10 cellular contexts compared by ENCODE assay signal in genomic region chr22:38204784-38205183, GRCh38. TPM values are rescaled to one million over a fixed set of nuclear protein-coding genes. Genes with fewer than 3 reads are reported as not detected.
DNase-seq lines count a peak whose midpoint lies in the region; ATAC-seq, FAIRE-seq and TF ChIP-seq lines count a peak whose summit lies in the region.
"Had no signal": no experiment of that assay in that cellular context is flagged by ENCODE, and none has a peak within 500 bp of the region (broad histone marks: within the 10 kb centered on the region; RNA-seq: fewer than 3 reads in every experiment).

No MANE protein-coding gene starts in this region.

- no peak for TF ChIP-seq EP300 in gastroesophageal sphincter (IDR thresholded peaks at IDR 0.05)

- DNase-seq in activated T-cell treated with anti-CD3 and anti-CD28 coated beads, Interleukin-2, amount 50 U/mL, for 72 hours, result no peak
- no peak for DNase-seq in activated T-cell treated with anti-CD3 and anti-CD28 coated beads, Interleukin-2, amount 50 U/mL, for 1 hour
- DNase-seq in UCSD-AML1 (lab: John Stamatoyannopoulos, UW; ENCODE audit: unreplicated experiment) (peak; percentile 37), thyroid gland (no peak), urothelium cell line (ENCODE audit: low spot score) (no peak)
- DNase-seq in effector memory CD4-positive, alpha-beta T cell, result no peak
- DNase-seq: activated CD8-positive, alpha-beta memory T cell treated with anti-CD3 and anti-CD28 coated beads, Interleukin-2, amount 50 U/mL, for 4 hours had no signal

- no peaks in the 10 kb centered on the region for H3K27me3 Mint-ChIP-seq in activated T-cell treated with anti-CD3 and anti-CD28 coated beads, Interleukin-2, amount 50 U/mL, for 72 hours (ENCODE audit: low read depth)

- no peak for FAIRE-seq in urothelium cell line (lab: Jason Lieb, UNC)

- intact Hi-C loops in thyroid gland (cut with DNase I), result loop anchor here (5.0 kb wide), 1 partner anchor 113 kb away; the partner anchor contains the start of gene CSNK1E

- H3K36me3 Mint-ChIP-seq in activated T-cell treated with anti-CD3 and anti-CD28 coated beads, Interleukin-2, amount 50 U/mL, for 72 hours (ENCODE audit: insufficient read depth in 2 of 2), result no peaks in the 10 kb centered on the region

- peaks cover 0 to 43% (median 24%) of the 10 kb centered on the region in 3 donors for H3K4me1 ChIP-seq in gastroesophageal sphincter
- H3K4me1 ChIP-seq in thyroid gland, result peaks cover 10 to 25% of the 10 kb centered on the region in 2 donors
- peaks cover 22% of the 10 kb centered on the region for H3K4me1 ChIP-seq in effector memory CD4-positive, alpha-beta T cell (ENCODE audit: control insufficient read depth, insufficient read depth, low read length, poor library complexity, severe bottlenecking)

- peak overlapping the region in 1 of 2 donors; percentile 1 for H3K4me3 Mint-ChIP-seq in activated T-cell treated with anti-CD3 and anti-CD28 coated beads, Interleukin-2, amount 50 U/mL, for 72 hours

- no peak for TF ChIP-seq POLR2A in gastroesophageal sphincter (IDR thresholded peaks at IDR 0.05)
- TF ChIP-seq POLR2A in thyroid gland (IDR thresholded peaks at IDR 0.05), result no peak

- H3K36me3 ChIP-seq in gastroesophageal sphincter (peaks cover 0 to 8% of the 10 kb centered on the region in 2 donors), thyroid gland (no peaks in the 10 kb centered on the region)
- H3K36me3 ChIP-seq in effector memory CD4-positive, alpha-beta T cell (ENCODE audit: control insufficient read depth, insufficient read depth, low read length), result no peaks in the 10 kb centered on the region

- no peaks in the 10 kb centered on the region for H3K9me3 ChIP-seq in gastroesophageal sphincter
- no peaks in the 10 kb centered on the region for H3K9me3 ChIP-seq in thyroid gland
- H3K9me3 ChIP-seq in effector memory CD4-positive, alpha-beta T cell (ENCODE audit: control insufficient read depth, low read length), result no peaks in the 10 kb centered on the region

- WGBS in gastroesophageal sphincter (ENCODE audit: low coverage in 1 of 2), 2 donors, result 55 to 73% methylated on average over 4 to 7 of the region's 7 CpGs
- 82 to 89% methylated on average over 7 of the region's 7 CpGs for WGBS in thyroid gland, 2 donors

- H3K27ac Mint-ChIP-seq in activated T-cell treated with anti-CD3 and anti-CD28 coated beads, Interleukin-2, amount 50 U/mL, for 72 hours, result peak overlapping the region; percentile 5

- H3K9me3 Mint-ChIP-seq in activated T-cell treated with anti-CD3 and anti-CD28 coated beads, Interleukin-2, amount 50 U/mL, for 72 hours, result no peaks in the 10 kb centered on the region

- peak overlapping the region; percentile 51 to 99 (median 98) for H3K27ac ChIP-seq in gastroesophageal sphincter
- peak overlapping the region; percentile 32 to 100 (median 97) for H3K27ac ChIP-seq in thyroid gland
- no peak overlapping the region for H3K27ac ChIP-seq in effector memory CD4-positive, alpha-beta T cell (ENCODE audit: insufficient read depth, low read length, poor library complexity, severe bottlenecking)
- H3K27ac ChIP-seq: C4-2B had no signal

- TF ChIP-seq CTCF in gastroesophageal sphincter (IDR thresholded peaks at IDR 0.05) (no peak), thyroid gland (IDR thresholded peaks at IDR 0.05) (no peak)

- no peak overlapping the region for H3K4me3 ChIP-seq in gastroesophageal sphincter
- H3K4me3 ChIP-seq in thyroid gland (replicated peaks in 1 of 3), result no peak overlapping the region
- H3K4me3 ChIP-seq in effector memory CD4-positive, alpha-beta T cell (ENCODE audit: insufficient read depth, low read depth, low read length, poor library complexity, severe bottlenecking), result no peak overlapping the region

- ATAC-seq in activated T-cell treated with anti-CD3 and anti-CD28 coated beads, Interleukin-2, amount 50 U/mL, for 72 hours (replicated peaks in 1 of 2), result no peak
- ATAC-seq in gastroesophageal sphincter, result no peak
- ATAC-seq in GM21381 (IDR thresholded peaks at IDR 0.05; ENCODE audit: unreplicated experiment), result no peak

- peaks cover 40% of the 10 kb centered on the region for H3K4me1 Mint-ChIP-seq in activated T-cell treated with anti-CD3 and anti-CD28 coated beads, Interleukin-2, amount 50 U/mL, for 72 hours (ENCODE audit: low read depth)

- H3K27me3 ChIP-seq in gastroesophageal sphincter, result no peaks in the 10 kb centered on the region
- H3K27me3 ChIP-seq in thyroid gland, result no peaks in the 10 kb centered on the region
- no peaks in the 10 kb centered on the region for H3K27me3 ChIP-seq in effector memory CD4-positive, alpha-beta T cell (replicated peaks; ENCODE audit: control insufficient read depth, insufficient read depth, low read length, poor library complexity, severe bottlenecking)

RNA-seq across cellular contexts. Expression of gene MAFF, which starts 3.0 kb away (rescaled TPM):
- 10 to 100 TPM; 15.6 to 20.3 TPM for total RNA-seq in activated T-cell treated with anti-CD3 and anti-CD28 coated beads, Interleukin-2, amount 50 U/mL, for 72 hours
- 10 to 100 TPM; 21.2 to 93.7 (median 51.2) TPM for total RNA-seq in gastroesophageal sphincter
- 100 to 1,000 TPM in 1 of 4 donors, 10 to 100 TPM in 3; 13.1 to 111 (median 24.6) TPM for total RNA-seq in thyroid gland

RNA-seq across cellular contexts. Expression of gene PLA2G6, which starts 23.2 kb away (rescaled TPM):
- total RNA-seq in activated T-cell treated with anti-CD3 and anti-CD28 coated beads, Interleukin-2, amount 50 U/mL, for 72 hours, result 100 to 1,000 TPM in 1 of 2 donors, 10 to 100 TPM in 1; 87.5 to 102 TPM
- total RNA-seq in gastroesophageal sphincter, result 10 to 100 TPM in 3 of 4 donors, 1 to 10 TPM in 1; 4.4 to 30.5 (median 22.0) TPM
- total RNA-seq in thyroid gland, result 100 to 1,000 TPM; 106 to 122 (median 112) TPM
